ENCODE assay signal across 23 cellular contexts in genomic region chr10:61166489-61166888, GRCh38.
"Had no signal": no experiment of that assay in that cellular context is flagged by ENCODE, and none has a peak within 500 bp of the region (broad histone marks: within the 10 kb centered on the region; RNA-seq: fewer than 3 reads in every experiment).

No MANE protein-coding gene starts in this region.

- DNase-seq: activated B cell treated with CpG ODN at 0.5 μM for 24 hours; activated CD4-positive, alpha-beta T cell treated with anti-CD3 and anti-CD28 coated beads for 1 hour; activated CD4-positive, alpha-beta T cell treated with anti-CD3 and anti-CD28 coated beads, Interleukin-2, amount 10 ng/mL, durations not matched to agents 24 days and 14 days; activated CD4-positive, alpha-beta T cell treated with anti-CD3 and anti-CD28 coated beads, Interleukin-2, amount 50 U/mL, for 48 hours; activated CD8-positive, alpha-beta memory T cell treated with anti-CD3 and anti-CD28 coated beads, Interleukin-2, amount 10 ng/mL, durations not matched to agents 7 days and 5 days; activated effector memory CD4-positive, alpha-beta T cell treated with Interleukin-2 at 50 U/mL for 16 hours; activated naive CD4-positive, alpha-beta T cell treated with Interleukin-2 at 50 U/mL for 16 hours; activated naive CD8-positive, alpha-beta T cell treated with anti-CD3 and anti-CD28 coated beads, Interleukin-2, amount 50 U/mL, for 24 hours; activated T-cell treated with anti-CD3 and anti-CD28 coated beads, Interleukin-2, amount 50 U/mL, for 24 hours; amniotic stem cell; body of pancreas; NCI-H1092; NCI-H1930; NCI-H226; NCI-H526; NCI-H774; SHP77; SW 1271 had no signal

- H3K4me3 ChIP-seq: ascending aorta, body of pancreas, SJSA1 had no signal

- H3K36me3 ChIP-seq: ascending aorta, SJSA1 had no signal

- FAIRE-seq: RCC 7860 had no signal

- ATAC-seq: activated CD8-positive, alpha-beta memory T cell treated with anti-CD3 and anti-CD28 coated beads, Interleukin-2, amount 10 ng/mL, durations not matched to agents 7 days and 5 days; activated naive CD4-positive, alpha-beta T cell treated with anti-CD3 and anti-CD28 coated beads, Interleukin-2, amount 50 U/mL, for 72 hours; activated naive CD8-positive, alpha-beta T cell treated with anti-CD3 and anti-CD28 coated beads, Interleukin-2, amount 50 U/mL, for 24 hours; body of pancreas; SK-N-SH treated with all-trans-retinoic acid at 6 μM for 48 hours had no signal

- H3K27ac ChIP-seq: SJSA1 had no signal

- H3K27me3 ChIP-seq: ascending aorta, body of pancreas, SJSA1 had no signal

- H3K9me3 ChIP-seq: body of pancreas, SJSA1 had no signal

- H3K4me1 ChIP-seq: SJSA1 had no signal
